ENCODE assay signal across 16 cellular contexts in the genomic region with DNA sequence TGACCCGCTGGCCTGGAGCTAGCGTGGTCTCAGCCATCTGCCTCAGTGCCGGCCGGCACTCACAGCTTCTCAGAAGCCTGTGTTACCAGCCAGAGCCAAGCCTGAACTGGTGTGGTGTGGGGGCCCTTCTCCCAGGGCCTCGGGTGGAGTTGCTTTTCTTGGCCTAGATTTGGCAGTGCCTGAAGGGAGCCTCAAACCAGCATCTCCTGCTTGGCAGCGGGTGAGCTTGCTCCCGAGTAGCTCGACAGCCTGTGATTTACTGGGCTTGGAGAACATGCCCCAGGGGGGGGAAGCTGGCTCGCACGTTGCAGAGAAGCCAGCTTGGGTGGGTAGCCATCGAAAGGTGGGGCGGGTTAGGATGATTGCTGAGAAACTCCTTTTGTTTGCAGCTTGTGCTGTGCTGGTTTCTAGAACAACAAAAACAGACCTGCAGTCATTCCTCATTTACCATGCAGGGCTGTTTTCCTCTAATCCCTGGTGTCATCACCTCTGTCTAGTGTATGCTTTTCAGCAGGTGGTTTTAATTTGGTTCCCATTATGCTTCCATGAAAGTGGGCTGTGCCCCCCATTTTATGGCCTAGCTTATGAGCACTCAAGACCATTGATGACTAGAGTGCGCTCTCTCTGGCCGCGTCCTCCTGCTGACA. TPM values are rescaled to one million over a fixed set of nuclear protein-coding genes. Genes with fewer than 3 reads are reported as not detected.
DNase-seq lines count a peak whose midpoint lies in the region; ATAC-seq and TF ChIP-seq lines count a peak whose summit lies in the region.
"Had no signal": no experiment of that assay in that cellular context is flagged by ENCODE, and none has a peak within 500 bp of the region (broad histone marks: within the 10 kb centered on the region; RNA-seq: fewer than 3 reads in every experiment).

No MANE protein-coding gene starts in this region.

- no peak overlapping the region for H3K9ac ChIP-seq in GM23248

- ATAC-seq in psoas muscle (peak in 2 of 4 donors; percentile 26 to 37), HG02870 (IDR thresholded peaks at IDR 0.05; ENCODE audit: unreplicated experiment) (no peak), HG02588 (IDR thresholded peaks at IDR 0.05; ENCODE audit: unreplicated experiment) (no peak)
- ATAC-seq: activated CD8-positive, alpha-beta T cell treated with anti-CD3 and anti-CD28 coated beads, Interleukin-2, amount 10 ng/mL, durations not matched to agents 7 days and 5 days had no signal

- H3K27ac Mint-ChIP-seq in HFFc6 = no peak overlapping the region
- H3K27ac Mint-ChIP-seq: activated CD8-positive, alpha-beta T cell treated with anti-CD3 and anti-CD28 coated beads, Interleukin-2, amount 10 ng/mL, durations not matched to agents 7 days and 5 days had no signal

- 60 to 64% methylated on average over 15 of the region's 15 CpGs for WGBS in GM23248 (ENCODE audit: low coverage in 1 of 2, low lambda C conversion rate in 2 of 2, missing lambda C conversion rate in 2 of 2), 2 experiments
- WGBS in esophagus squamous epithelium, 2 donors = 59 to 63% methylated on average over 4 to 10 of the region's 15 CpGs
- 53 to 64% (median 59%) methylated on average over 15 of the region's 15 CpGs for WGBS in psoas muscle, 3 donors

- no peak overlapping the region for H3K4me3 Mint-ChIP-seq in HFFc6
- H3K4me3 Mint-ChIP-seq: activated CD8-positive, alpha-beta T cell treated with anti-CD3 and anti-CD28 coated beads, Interleukin-2, amount 10 ng/mL, durations not matched to agents 7 days and 5 days; central memory CD8-positive, alpha-beta T cell had no signal

- H3K4me3 ChIP-seq in GM23248 = no peak overlapping the region
- no peak overlapping the region for H3K4me3 ChIP-seq in esophagus squamous epithelium
- H3K4me3 ChIP-seq in psoas muscle = no peak overlapping the region
- H3K4me3 ChIP-seq: pancreas had no signal

- H2AFZ ChIP-seq in GM23248 = no peak overlapping the region

- no peaks in the 10 kb centered on the region for H3K27me3 ChIP-seq in GM23248 (replicated peaks; ENCODE audit: insufficient read depth)
- no peaks in the 10 kb centered on the region for H3K27me3 ChIP-seq in esophagus squamous epithelium
- H3K27me3 ChIP-seq in psoas muscle (ENCODE audit: insufficient read depth in 3 of 3, low read length in 2 of 3) = no peaks in the 10 kb centered on the region
- H3K27me3 ChIP-seq: pancreas had no signal

- TF ChIP-seq CTCF in esophagus squamous epithelium (IDR thresholded peaks at IDR 0.05) = no peak
- no peak for TF ChIP-seq CTCF in psoas muscle (IDR thresholded peaks at IDR 0.05)
- TF ChIP-seq CTCF in HFFc6 (IDR thresholded peaks at IDR 0.05) = no peak

- H3K79me2 ChIP-seq in GM23248 (ENCODE audit: insufficient read depth) = peaks cover 9% of the 10 kb centered on the region; the same call in 1 of the 2 replicates

- H3K27me3 Mint-ChIP-seq in HFFc6 (ENCODE audit: insufficient read depth) = no peaks in the 10 kb centered on the region; the same call in 1 of the 2 replicates
- H3K27me3 Mint-ChIP-seq: central memory CD8-positive, alpha-beta T cell had no signal

- TF ChIP-seq POLR2A in esophagus squamous epithelium (IDR thresholded peaks at IDR 0.05) = no peak

- H3K4me1 ChIP-seq in GM23248 (ENCODE audit: insufficient read depth) (peaks cover 12% of the 10 kb centered on the region), esophagus squamous epithelium (peaks cover 18 to 68% (median 34%) of the 10 kb centered on the region in 3 donors), psoas muscle (peaks cover 5% of the 10 kb centered on the region)
- H3K4me1 ChIP-seq: pancreas had no signal

- no peaks in the 10 kb centered on the region for H3F3A ChIP-seq in GM23248 (ENCODE audit: insufficient read depth)

- H3K9me2 ChIP-seq in GM23248 (ENCODE audit: insufficient read depth) = no peaks in the 10 kb centered on the region

- intact Hi-C loops in esophagus squamous epithelium (cut with DNase I) = loop anchor here (5.0 kb wide), 1 partner anchor 43 kb away; no protein-coding TSS in a partner anchor
- intact Hi-C loops in psoas muscle (cut with DNase I) = no loop called here

- H3K4me2 ChIP-seq in GM23248 (ENCODE audit: unreplicated experiment) = no peak overlapping the region

- no peaks in the 10 kb centered on the region for H3K9me3 Mint-ChIP-seq in HFFc6
- H3K9me3 Mint-ChIP-seq: central memory CD8-positive, alpha-beta T cell had no signal

- DNase-seq in GM23248 (peak; percentile 20), NCI-H510A treated with DMSO at 0.1 percent for 48 hours (lab: John Stamatoyannopoulos, UW) (peak; percentile 57), esophagus squamous epithelium (lab: John Stamatoyannopoulos, UW) (no peak), psoas muscle (no peak), T1000 (lab: John Stamatoyannopoulos, UW) (no peak), HFFc6 (no peak)
- DNase-seq: activated CD8-positive, alpha-beta T cell treated with anti-CD3 and anti-CD28 coated beads, Interleukin-2, amount 10 ng/mL, durations not matched to agents 7 days and 5 days; activated naive CD4-positive, alpha-beta T cell; mammary epithelial cell; pancreas; stimulated activated CD4-positive, alpha-beta T cell treated with anti-CD3 and anti-CD28 coated beads, Interleukin-2, amount 100 ng/mL, for 24 hours had no signal

- H3K36me3 ChIP-seq in GM23248 (ENCODE audit: low read depth) (no peaks in the 10 kb centered on the region), esophagus squamous epithelium (peaks cover 0 to 37% (median 0%) of the 10 kb centered on the region in 3 donors), psoas muscle (ENCODE audit: insufficient read depth in 1 of 2, low read depth in 1 of 2) (peaks cover 0 to 5% of the 10 kb centered on the region in 2 donors)
- H3K36me3 ChIP-seq: pancreas had no signal

- no peaks in the 10 kb centered on the region for H4K20me1 ChIP-seq in GM23248 (ENCODE audit: insufficient read depth)

- in situ Hi-C loops in GM23248 (cut with MboI) = no loop called here

- H3K4me1 Mint-ChIP-seq in HFFc6 (ENCODE audit: low read depth) = peaks cover 9% of the 10 kb centered on the region

- H3K36me3 Mint-ChIP-seq in HFFc6 (ENCODE audit: low read depth) = peaks cover 4% of the 10 kb centered on the region

- H3K9me3 ChIP-seq in GM23248 (ENCODE audit: low read depth) = no peaks in the 10 kb centered on the region
- no peaks in the 10 kb centered on the region for H3K9me3 ChIP-seq in esophagus squamous epithelium
- no peaks in the 10 kb centered on the region for H3K9me3 ChIP-seq in psoas muscle
- H3K9me3 ChIP-seq: pancreas had no signal

- no peak overlapping the region for H3K27ac ChIP-seq in GM23248
- peak overlapping the region; percentile 77 to 89 (median 82) for H3K27ac ChIP-seq in esophagus squamous epithelium
- H3K27ac ChIP-seq in psoas muscle = peak overlapping the region; percentile 55
- H3K27ac ChIP-seq: epithelial cell of prostate had no signal

RNA-seq across cellular contexts. Expression of a gene that starts 42.2 kb away (rescaled TPM):
- 19.3 and 26.8 TPM in 2 replicates for total RNA-seq in GM23248 (2014; rRNA removed; shearing (Covaris generic))
- polyA plus RNA-seq in GM23248 (2016; fragmentation: Nextera tagmentation; extraction: Ambion mirVana) (31.1 and 33.8 TPM in 2 replicates), psoas muscle (10 to 100 TPM; 28.2 to 65.0 (median 31.4) TPM)
- total RNA-seq in esophagus squamous epithelium (10 to 100 TPM; 38.8 to 58.3 (median 55.0) TPM), psoas muscle (10 to 100 TPM; 34.7 to 46.1 (median 40.3) TPM)
- total RNA-seq in HFFc6 (2021; fragmentation: NEBNext Ultra II Directional; extraction: Animal tissue kit (Norgen Biotek cat#: 25700)) = 10 to 100 TPM; 47.3 to 67.6 (median 62.5) TPM

RNA-seq across cellular contexts. Expression of a gene that starts 45.7 kb away (rescaled TPM):
- total RNA-seq in GM23248 (2014; rRNA removed; shearing (Covaris generic)) = not detected in 2 replicates
- polyA plus RNA-seq in GM23248 (2016; fragmentation: Nextera tagmentation; extraction: Ambion mirVana) (0.11 TPM in 1 of 2 replicates, not detected in the other), psoas muscle (1 to 10 TPM in 2 of 3 donors, under 1 TPM in 1; 0.79 to 5.1 (median 1.4) TPM)
- total RNA-seq in esophagus squamous epithelium (100 to 1,000 TPM in 2 of 4 donors, 10 to 100 TPM in 2; 55.4 to 253 (median 96.8) TPM), psoas muscle (1 to 10 TPM in 3 of 4 donors, not detected in 1; 1.8 to 6.3 (median 2.7) TPM)
- not detected for total RNA-seq in HFFc6 (2021; fragmentation: NEBNext Ultra II Directional; extraction: Animal tissue kit (Norgen Biotek cat#: 25700))
- total RNA-seq: activated CD8-positive, alpha-beta T cell treated with anti-CD3 and anti-CD28 coated beads, Interleukin-2, amount 10 ng/mL, durations not matched to agents 7 days and 5 days; pancreas had no signal
- polyA plus RNA-seq: BJ had no signal

RNA-seq across cellular contexts. Expression of a gene that starts 58.7 kb away (rescaled TPM):
- total RNA-seq in GM23248 (2014; rRNA removed; shearing (Covaris generic)) = 0.11 TPM in 1 of 2 replicates, not detected in the other
- polyA plus RNA-seq in GM23248 (2016; fragmentation: Nextera tagmentation; extraction: Ambion mirVana) (1.0 TPM in 2 replicates), psoas muscle (10 to 100 TPM in 1 of 3 donors, 1 to 10 TPM in 2; 6.1 to 10.1 (median 8.1) TPM)
- total RNA-seq in esophagus squamous epithelium (10 to 100 TPM in 1 of 4 donors, 1 to 10 TPM in 1, under 1 TPM in 1, not detected in 1; 0.44 to 10.2 (median 2.3) TPM), psoas muscle (10 to 100 TPM in 3 of 4 donors, 1 to 10 TPM in 1; 5.9 to 22.3 (median 18.1) TPM)
- total RNA-seq in HFFc6 (2021; fragmentation: NEBNext Ultra II Directional; extraction: Animal tissue kit (Norgen Biotek cat#: 25700)) = 1 to 10 TPM in 5 of 6 experiments, under 1 TPM in 1; 0.96 to 2.9 (median 1.6) TPM

Comparison
In these comparisons a context has a peak if more than half of its experiments do, and no peak if none do; other contexts are left out.
1. DNase-seq: peak in GM23248 (single experiment) and NCI-H510A treated with DMSO at 0.1 percent for 48 hours (single experiment); none in esophagus squamous epithelium (single experiment), psoas muscle (0 of 2), T1000 (single experiment) and HFFc6 (single experiment).
2. RNA of a gene that starts 45.7 kb away (total RNA-seq): 55.4 to 253 TPM in esophagus squamous epithelium; 1.8 to 6.3 TPM in psoas muscle, not detected in GM23248 and not detected in HFFc6; every median in the first group is over 4 times any median in the second.